ENCODE assay signal across 20 cellular contexts in the genomic region with DNA sequence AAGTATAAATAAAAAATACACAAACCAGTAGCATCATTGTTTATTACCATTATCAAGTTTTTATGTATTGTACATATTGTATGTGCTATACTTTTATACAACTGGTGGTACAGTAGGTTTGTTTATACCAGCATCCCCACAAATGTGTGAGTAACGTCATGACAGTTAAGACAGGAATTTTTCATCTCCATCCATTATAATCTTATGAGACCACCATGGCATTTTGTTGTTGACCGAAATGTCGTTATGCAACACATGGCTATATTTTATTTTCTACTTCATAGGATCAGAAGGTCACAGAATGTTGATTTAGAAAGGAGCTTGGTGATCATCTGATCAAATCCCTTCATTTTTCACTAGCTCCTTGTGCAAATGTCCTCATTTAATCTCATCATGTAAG.
"Had no signal": no experiment of that assay in that cellular context is flagged by ENCODE, and none has a peak within 500 bp of the region (broad histone marks: within the 10 kb centered on the region; RNA-seq: fewer than 3 reads in every experiment).

No MANE protein-coding gene starts in this region.

- H3K4me2 ChIP-seq: hepatocyte had no signal

- H3K9me3 ChIP-seq: esophagus muscularis mucosa, gastroesophageal sphincter, heart left ventricle, left lung, lower lobe of right lung had no signal

- H3K4me3 Mint-ChIP-seq: mesothelial cell of epicardium had no signal

- H3K79me2 ChIP-seq: hepatocyte had no signal

- H3K27me3 ChIP-seq: dorsolateral prefrontal cortex, esophagus muscularis mucosa, foreskin keratinocyte, gastroesophageal sphincter, heart left ventricle, hepatocyte had no signal

- H3K27ac ChIP-seq: coronary artery, dorsolateral prefrontal cortex, esophagus muscularis mucosa, foreskin keratinocyte, gastroesophageal sphincter, heart left ventricle, hepatocyte, left lung, lower lobe of right lung had no signal

- H3K36me3 ChIP-seq: esophagus muscularis mucosa, gastroesophageal sphincter, heart left ventricle, left lung, lower lobe of right lung had no signal

- H3K9me3 Mint-ChIP-seq: mesothelial cell of epicardium had no signal

- DNase-seq: dermis blood vessel endothelial cell; dorsolateral prefrontal cortex; effector CD4-positive, alpha-beta T cell; effector memory CD4-positive, alpha-beta T cell; foreskin keratinocyte; heart left ventricle; left cardiac atrium; left lung; left ventricle myocardium superior; lower lobe of right lung; mesenchymal stem cell had no signal

- H3K27ac Mint-ChIP-seq: mesothelial cell of epicardium had no signal

- H2AFZ ChIP-seq: hepatocyte had no signal

- H3K4me1 ChIP-seq: foreskin keratinocyte, lower lobe of right lung had no signal

- FAIRE-seq: colon, endothelial cell of umbilical vein, islet of Langerhans, keratinocyte had no signal

- H3K4me3 ChIP-seq: coronary artery, dorsolateral prefrontal cortex, esophagus muscularis mucosa, gastroesophageal sphincter, heart left ventricle, hepatocyte, left lung, lower lobe of right lung had no signal

- H3K36me3 Mint-ChIP-seq: mesothelial cell of epicardium had no signal
